Comparison of ENCODE assay signal across 1 cellular context in genomic region chr16:1997591-1998359, GRCh38.
TF ChIP-seq lines count a peak whose summit lies in the region.

No MANE protein-coding gene starts in this region.

TF ChIP-seq in GM23338, 12 proteins besides CTCF, POLR2A, EP300 and RAD21 (continued from another document):
- TF ChIP-seq ZNF462 (CRISPR knock-in tag; IDR thresholded peaks at IDR 0.05), result no peak
- no peak for TF ChIP-seq ZNF114 (CRISPR knock-in tag; IDR thresholded peaks at IDR 0.05)
- TF ChIP-seq EZH2phosphoT487 (IDR thresholded peaks at IDR 0.05; ENCODE audit: unreplicated experiment), result no peak
- TF ChIP-seq ZNF331 (CRISPR knock-in tag; IDR thresholded peaks at IDR 0.05; ENCODE audit: low read depth), result no peak
- TF ChIP-seq NANOG (IDR thresholded peaks at IDR 0.05; ENCODE audit: borderline replicate concordance), result no peak
- TF ChIP-seq EZH2 (IDR thresholded peaks at IDR 0.05; ENCODE audit: low read depth, unreplicated experiment), result no peak
